ENCODE assay signal across 31 cellular contexts in genomic region chr7:124137664-124138063, GRCh38.
"Had no signal": no experiment of that assay in that cellular context is flagged by ENCODE, and none has a peak within 500 bp of the region (broad histone marks: within the 10 kb centered on the region; RNA-seq: fewer than 3 reads in every experiment).

No MANE protein-coding gene starts in this region.

- H3K9me3 ChIP-seq: ascending aorta had no signal

- H3K36me3 ChIP-seq: ascending aorta, cardiac muscle cell had no signal

- DNase-seq: activated B cell treated with CpG ODN at 0.5 μM for 24 hours; activated CD4-positive, alpha-beta memory T cell treated with anti-CD3 and anti-CD28 coated beads, Interleukin-2, amount 10 ng/mL, durations not matched to agents 7 days and 5 days; activated CD4-positive, alpha-beta T cell treated with anti-CD3 and anti-CD28 coated beads for 1 hour; activated CD4-positive, alpha-beta T cell treated with anti-CD3 and anti-CD28 coated beads for 36 hours; activated CD4-positive, alpha-beta T cell treated with anti-CD3 and anti-CD28 coated beads for 48 hours; activated CD4-positive, alpha-beta T cell treated with anti-CD3 and anti-CD28 coated beads, Interleukin-2, amount 10 ng/mL, durations not matched to agents 7 days and 5 days; activated CD4-positive, alpha-beta T cell treated with anti-CD3 and anti-CD28 coated beads, Interleukin-2, amount 50 U/mL, for 48 hours; activated CD8-positive, alpha-beta memory T cell treated with anti-CD3 and anti-CD28 coated beads for 24 hours; activated CD8-positive, alpha-beta memory T cell treated with anti-CD3 and anti-CD28 coated beads, Interleukin-2, amount 10 ng/mL, durations not matched to agents 7 days and 5 days; activated CD8-positive, alpha-beta memory T cell treated with anti-CD3 and anti-CD28 coated beads, Interleukin-2, amount 50 U/mL, for 48 hours; activated CD8-positive, alpha-beta T cell treated with anti-CD3 and anti-CD28 coated beads, Interleukin-2, amount 10 ng/mL, durations not matched to agents 7 days and 5 days; activated effector memory CD4-positive, alpha-beta T cell treated with Interleukin-2 at 50 U/mL for 16 hours; activated gamma-delta T cell; activated naive CD4-positive, alpha-beta T cell treated with anti-CD3 and anti-CD28 coated beads, Interleukin-2, amount 10 ng/mL, durations not matched to agents 7 days and 5 days; activated naive CD4-positive, alpha-beta T cell treated with Interleukin-2 at 50 U/mL for 16 hours; activated naive CD8-positive, alpha-beta T cell treated with anti-CD3 and anti-CD28 coated beads, Interleukin-2, amount 10 ng/mL, durations not matched to agents 7 days and 5 days; activated naive CD8-positive, alpha-beta T cell treated with anti-CD3 and anti-CD28 coated beads, Interleukin-2, amount 50 U/mL, for 24 hours; activated T-cell treated with anti-CD3 and anti-CD28 coated beads, Interleukin-2, amount 50 U/mL, for 24 hours; activated T-cell treated with anti-CD3 and anti-CD28 coated beads, Interleukin-2, amount 50 U/mL, for 48 hours; amygdala; anterior cingulate cortex; caudate nucleus; cerebellar nuclear complex; T-helper 1 cell; T-helper 2 cell; T-helper 9 cell had no signal

- H3K4me1 ChIP-seq: ascending aorta had no signal

- FAIRE-seq: bronchial epithelial cell, TTC549 had no signal

- H3K27ac ChIP-seq: ascending aorta, cardiac muscle cell, VCaP had no signal

- H3K27me3 ChIP-seq: ascending aorta, cardiac muscle cell had no signal

- H3K4me3 ChIP-seq: ascending aorta, cardiac muscle cell had no signal
